Comparison of ENCODE assay signal across 19 cellular contexts in the genomic region with DNA sequence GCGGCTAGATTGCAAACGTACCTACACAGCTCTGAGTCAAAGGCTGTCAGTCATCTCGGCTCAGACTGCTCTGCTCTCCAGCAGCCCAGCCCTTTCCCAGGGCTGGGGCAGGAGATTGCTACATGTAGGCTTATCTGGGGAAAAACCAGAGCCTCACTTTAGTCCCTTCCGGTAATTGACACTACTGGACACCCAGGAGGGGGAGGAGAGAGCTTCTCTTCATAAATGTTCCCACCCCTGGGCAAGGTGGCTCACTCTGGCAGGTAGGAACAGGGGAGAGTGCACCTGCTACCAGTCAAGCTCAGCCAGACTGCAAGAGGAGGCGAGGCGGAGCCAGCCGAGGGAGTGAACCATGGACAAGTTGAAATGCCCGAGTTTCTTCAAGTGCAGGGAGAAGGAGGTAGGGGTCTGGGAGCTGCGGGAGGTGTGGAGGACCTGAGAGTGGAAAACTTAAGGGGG. TPM values are rescaled to one million over a fixed set of nuclear protein-coding genes. Genes with fewer than 3 reads are reported as not detected.
A peak's percentile ranks its signal among the peaks of the same experiment; 100 is the strongest.
DNase-seq lines count a peak whose midpoint lies in the region; ATAC-seq and TF ChIP-seq lines count a peak whose summit lies in the region.
"Had no signal": no experiment of that assay in that cellular context is flagged by ENCODE, and none has a peak within 500 bp of the region (broad histone marks: within the 10 kb centered on the region; RNA-seq: fewer than 3 reads in every experiment).

A gene with protein sequence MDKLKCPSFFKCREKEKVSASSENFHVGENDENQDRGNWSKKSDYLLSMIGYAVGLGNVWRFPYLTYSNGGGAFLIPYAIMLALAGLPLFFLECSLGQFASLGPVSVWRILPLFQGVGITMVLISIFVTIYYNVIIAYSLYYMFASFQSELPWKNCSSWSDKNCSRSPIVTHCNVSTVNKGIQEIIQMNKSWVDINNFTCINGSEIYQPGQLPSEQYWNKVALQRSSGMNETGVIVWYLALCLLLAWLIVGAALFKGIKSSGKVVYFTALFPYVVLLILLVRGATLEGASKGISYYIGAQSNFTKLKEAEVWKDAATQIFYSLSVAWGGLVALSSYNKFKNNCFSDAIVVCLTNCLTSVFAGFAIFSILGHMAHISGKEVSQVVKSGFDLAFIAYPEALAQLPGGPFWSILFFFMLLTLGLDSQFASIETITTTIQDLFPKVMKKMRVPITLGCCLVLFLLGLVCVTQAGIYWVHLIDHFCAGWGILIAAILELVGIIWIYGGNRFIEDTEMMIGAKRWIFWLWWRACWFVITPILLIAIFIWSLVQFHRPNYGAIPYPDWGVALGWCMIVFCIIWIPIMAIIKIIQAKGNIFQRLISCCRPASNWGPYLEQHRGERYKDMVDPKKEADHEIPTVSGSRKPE (plus strand): TSS at position 249 of the 459 bp plus-strand sequence. CDS start 104 bp downstream, at position 353.

- H3K36me3 ChIP-seq in colonic mucosa, result no peaks in the 10 kb centered on the region
- no peaks in the 10 kb centered on the region for H3K36me3 ChIP-seq in lung (ENCODE audit: control insufficient read depth in 2 of 2, insufficient read depth in 2 of 2, low read length in 2 of 2)
- H3K36me3 ChIP-seq: suprapubic skin had no signal

- no peaks in the 10 kb centered on the region for H3K4me1 ChIP-seq in colonic mucosa
- no peaks in the 10 kb centered on the region for H3K4me1 ChIP-seq in lung (ENCODE audit: control insufficient read depth in 2 of 2, insufficient read depth in 2 of 2, low read length in 2 of 2)
- H3K4me1 ChIP-seq: suprapubic skin had no signal

- H3K27me3 ChIP-seq in colonic mucosa (no peaks in the 10 kb centered on the region), lung (ENCODE audit: control insufficient read depth, insufficient read depth) (no peaks in the 10 kb centered on the region)
- H3K27me3 ChIP-seq: suprapubic skin had no signal

- no peak within 1 kb of the TSS for H3K9ac ChIP-seq in colonic mucosa (ENCODE audit: low read depth in 2 of 2, low read length in 2 of 2)

- TF ChIP-seq CTCF in colonic mucosa (IDR thresholded peaks at IDR 0.05) (no peak), lung (IDR thresholded peaks at IDR 0.05; ENCODE audit: control extremely low read depth, extremely low read depth) (no peak)

- intact Hi-C loops in colonic mucosa (cut with DNase I), result no loop called here

- peak within 1 kb of the TSS; percentile 33 for H3K27ac ChIP-seq in colonic mucosa
- H3K27ac ChIP-seq in lung (ENCODE audit: low read depth in 1 of 2, low read length in 1 of 2), result peak within 1 kb of the TSS in 1 of 2 donors; percentile 70
- H3K27ac ChIP-seq: RWPE1, suprapubic skin had no signal

- H3K4me3 ChIP-seq in colonic mucosa, result no peak within 1 kb of the TSS
- H3K4me3 ChIP-seq in lung, result no peak within 1 kb of the TSS
- H3K4me3 ChIP-seq: suprapubic skin had no signal

- DNase-seq in NCI-H748 (lab: John Stamatoyannopoulos, UW; ENCODE audit: unreplicated experiment) (peak; percentile 19), NCI-H748 treated with DMSO at 0.1 percent for 48 hours (lab: John Stamatoyannopoulos, UW) (no peak), colonic mucosa (peak; percentile 25), lung (ENCODE audit: low spot score) (peak; percentile 61), NCI-H2107 (lab: John Stamatoyannopoulos, UW) (no peak), CD1c-positive myeloid dendritic cell (ENCODE audit: extremely low spot score) (no peak)
- DNase-seq: activated CD4-positive, alpha-beta memory T cell treated with anti-CD3 and anti-CD28 coated beads for 36 hours; activated T-cell treated with anti-CD3 and anti-CD28 coated beads, Interleukin-2, amount 50 U/mL, for 24 hours; stimulated activated CD4-positive, alpha-beta T cell treated with anti-CD3 and anti-CD28 coated beads, Interleukin-4, amount 100 ng/mL, for 24 hours had no signal

- H3K9me3 ChIP-seq in colonic mucosa (no peaks in the 10 kb centered on the region), lung (ENCODE audit: control insufficient read depth in 2 of 2, insufficient read depth in 1 of 2, low read length in 1 of 2) (no peaks in the 10 kb centered on the region)
- H3K9me3 ChIP-seq: suprapubic skin had no signal

- ATAC-seq in lung (ENCODE audit: insufficient read depth, low FRiP score) (peak; percentile 80), HG03025 (IDR thresholded peaks at IDR 0.05; ENCODE audit: low FRiP score, unreplicated experiment) (no peak), HG03135 (IDR thresholded peaks at IDR 0.05; ENCODE audit: unreplicated experiment) (no peak)

- WGBS in lung, 2 donors, result 52 to 65% methylated on average over 7 to 9 of the region's 9 CpGs

RNA-seq across cellular contexts. Expression of the gene that starts here (rescaled TPM):
- total RNA-seq in colonic mucosa, result 1 to 10 TPM in 1 of 2 donors, under 1 TPM in 1; 0.82 to 1.8 TPM
- total RNA-seq in lung, result 10 to 100 TPM; 26.8 to 38.0 TPM
- polyA plus RNA-seq in lung, result 100 to 1,000 TPM in 1 of 2 donors, 10 to 100 TPM in 1; 26.5 to 103 TPM
- total RNA-seq: A172; activated CD4-positive, alpha-beta memory T cell treated with anti-CD3 and anti-CD28 coated beads for 36 hours; mononuclear cell; osteoblast; skeletal muscle tissue had no signal
- polyA plus RNA-seq: BJ, IgD-negative memory B cell had no signal

Comparison
In these comparisons a context has a peak if more than half of its experiments do, and no peak if none do; other contexts are left out.
1. RNA of the gene that starts here (total RNA-seq): 26.8 to 38.0 TPM in lung; 0.82 to 1.8 TPM in colonic mucosa; every median in the first group is over 10 times any median in the second.
2. DNase-seq: peak in NCI-H748 (single experiment), colonic mucosa (single experiment) and lung (single experiment); none in NCI-H748 treated with DMSO at 0.1 percent for 48 hours (single experiment), NCI-H2107 (single experiment) and CD1c-positive myeloid dendritic cell (single experiment).